1 cellular context compared by ENCODE assay signal in the genomic region with DNA sequence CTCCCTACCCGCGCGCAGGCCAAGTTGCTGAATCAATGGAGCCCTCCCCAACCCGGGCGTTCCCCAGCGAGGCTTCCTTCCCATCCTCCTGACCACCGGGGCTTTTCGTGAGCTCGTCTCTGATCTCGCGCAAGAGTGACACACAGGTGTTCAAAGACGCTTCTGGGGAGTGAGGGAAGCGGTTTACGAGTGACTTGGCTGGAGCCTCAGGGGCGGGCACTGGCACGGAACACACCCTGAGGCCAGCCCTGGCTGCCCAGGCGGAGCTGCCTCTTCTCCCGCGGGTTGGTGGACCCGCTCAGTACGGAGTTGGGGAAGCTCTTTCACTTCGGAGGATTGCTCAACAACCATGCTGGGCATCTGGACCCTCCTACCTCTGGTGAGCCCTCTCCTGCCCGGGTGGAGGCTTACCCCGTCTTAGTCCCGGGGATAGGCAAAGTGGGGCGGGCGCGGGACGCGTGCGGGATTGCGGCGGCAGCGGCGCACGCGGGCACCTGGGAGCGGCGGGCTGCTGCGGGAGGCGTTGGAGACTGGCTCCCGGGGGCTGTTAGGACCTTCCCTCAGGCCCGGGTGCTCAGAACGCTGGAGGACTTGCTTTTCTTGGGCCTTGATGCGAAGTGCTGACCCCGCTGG.
A peak's percentile ranks its signal among the peaks of the same experiment; 100 is the strongest.
TF ChIP-seq lines count a peak whose summit lies in the region.

A gene (plus strand): TSS at position 271 of the 633 bp plus-strand sequence. CDS start 79 bp downstream, at position 350.

TF ChIP-seq in HepG2, 621 proteins besides CTCF, POLR2A, EP300 and RAD21 (continued from another document and continues in another):
- TF ChIP-seq, protein P1, sequence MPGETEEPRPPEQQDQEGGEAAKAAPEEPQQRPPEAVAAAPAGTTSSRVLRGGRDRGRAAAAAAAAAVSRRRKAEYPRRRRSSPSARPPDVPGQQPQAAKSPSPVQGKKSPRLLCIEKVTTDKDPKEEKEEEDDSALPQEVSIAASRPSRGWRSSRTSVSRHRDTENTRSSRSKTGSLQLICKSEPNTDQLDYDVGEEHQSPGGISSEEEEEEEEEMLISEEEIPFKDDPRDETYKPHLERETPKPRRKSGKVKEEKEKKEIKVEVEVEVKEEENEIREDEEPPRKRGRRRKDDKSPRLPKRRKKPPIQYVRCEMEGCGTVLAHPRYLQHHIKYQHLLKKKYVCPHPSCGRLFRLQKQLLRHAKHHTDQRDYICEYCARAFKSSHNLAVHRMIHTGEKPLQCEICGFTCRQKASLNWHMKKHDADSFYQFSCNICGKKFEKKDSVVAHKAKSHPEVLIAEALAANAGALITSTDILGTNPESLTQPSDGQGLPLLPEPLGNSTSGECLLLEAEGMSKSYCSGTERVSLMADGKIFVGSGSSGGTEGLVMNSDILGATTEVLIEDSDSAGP (CRISPR knock-in tag; IDR thresholded peaks at IDR 0.05; ENCODE audit: borderline replicate concordance): peak; percentile 84
- TF ChIP-seq, protein P2, sequence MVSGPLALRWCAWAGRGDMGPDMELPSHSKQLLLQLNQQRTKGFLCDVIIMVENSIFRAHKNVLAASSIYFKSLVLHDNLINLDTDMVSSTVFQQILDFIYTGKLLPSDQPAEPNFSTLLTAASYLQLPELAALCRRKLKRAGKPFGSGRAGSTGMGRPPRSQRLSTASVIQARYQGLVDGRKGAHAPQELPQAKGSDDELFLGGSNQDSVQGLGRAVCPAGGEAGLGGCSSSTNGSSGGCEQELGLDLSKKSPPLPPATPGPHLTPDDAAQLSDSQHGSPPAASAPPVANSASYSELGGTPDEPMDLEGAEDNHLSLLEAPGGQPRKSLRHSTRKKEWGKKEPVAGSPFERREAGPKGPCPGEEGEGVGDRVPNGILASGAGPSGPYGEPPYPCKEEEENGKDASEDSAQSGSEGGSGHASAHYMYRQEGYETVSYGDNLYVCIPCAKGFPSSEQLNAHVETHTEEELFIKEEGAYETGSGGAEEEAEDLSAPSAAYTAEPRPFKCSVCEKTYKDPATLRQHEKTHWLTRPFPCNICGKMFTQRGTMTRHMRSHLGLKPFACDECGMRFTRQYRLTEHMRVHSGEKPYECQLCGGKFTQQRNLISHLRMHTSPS (CRISPR knock-in tag; IDR thresholded peaks at IDR 0.05; ENCODE audit: low read depth): peak; percentile 72
- TF ChIP-seq, protein P3, sequence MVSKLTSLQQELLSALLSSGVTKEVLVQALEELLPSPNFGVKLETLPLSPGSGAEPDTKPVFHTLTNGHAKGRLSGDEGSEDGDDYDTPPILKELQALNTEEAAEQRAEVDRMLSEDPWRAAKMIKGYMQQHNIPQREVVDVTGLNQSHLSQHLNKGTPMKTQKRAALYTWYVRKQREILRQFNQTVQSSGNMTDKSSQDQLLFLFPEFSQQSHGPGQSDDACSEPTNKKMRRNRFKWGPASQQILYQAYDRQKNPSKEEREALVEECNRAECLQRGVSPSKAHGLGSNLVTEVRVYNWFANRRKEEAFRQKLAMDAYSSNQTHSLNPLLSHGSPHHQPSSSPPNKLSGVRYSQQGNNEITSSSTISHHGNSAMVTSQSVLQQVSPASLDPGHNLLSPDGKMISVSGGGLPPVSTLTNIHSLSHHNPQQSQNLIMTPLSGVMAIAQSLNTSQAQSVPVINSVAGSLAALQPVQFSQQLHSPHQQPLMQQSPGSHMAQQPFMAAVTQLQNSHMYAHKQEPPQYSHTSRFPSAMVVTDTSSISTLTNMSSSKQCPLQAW (CRISPR knock-in tag; IDR thresholded peaks at IDR 0.05): no peak
- TF ChIP-seq ZNF33B (CRISPR knock-in tag; IDR thresholded peaks at IDR 0.05) (peak; percentile 18; the same call in 1 of the 2 replicates), BRCA1 (CRISPR knock-in tag; IDR thresholded peaks at IDR 0.05) (no peak), SNAPC2 (CRISPR knock-in tag; IDR thresholded peaks at IDR 0.05) (no peak), ZNF652 (CRISPR knock-in tag; IDR thresholded peaks at IDR 0.05; ENCODE audit: borderline replicate concordance, low read depth) (no peak), ZFY (CRISPR knock-in tag; IDR thresholded peaks at IDR 0.05) (peak; percentile 46; the same call in 1 of the 2 replicates), HNRNPLL (IDR thresholded peaks at IDR 0.05; ENCODE audit: low read depth, low read length, poor library complexity, severe bottlenecking) (peak; percentile 68), ZNF441 (CRISPR knock-in tag; IDR thresholded peaks at IDR 0.05; ENCODE audit: borderline replicate concordance) (peak; percentile 60; the same call in 1 of the 2 replicates), FOXK2 (IDR thresholded peaks at IDR 0.05) (no peak), TBX2 (CRISPR knock-in tag; IDR thresholded peaks at IDR 0.05; ENCODE audit: borderline replicate concordance) (peak; percentile 10; the same call in 1 of the 2 replicates), DNMT3B (CRISPR knock-in tag; conservative IDR thresholded peaks at IDR 0.05) (no peak), SOX5 (CRISPR knock-in tag; IDR thresholded peaks at IDR 0.05; ENCODE audit: borderline replicate concordance) (no peak), NFYB (CRISPR knock-in tag; IDR thresholded peaks at IDR 0.05) (0 out of 2 replicates have a peak, but pooled peaks have one; percentile 9), ZNF432 (CRISPR knock-in tag; IDR thresholded peaks at IDR 0.05; ENCODE audit: borderline replicate concordance) (no peak), EEA1 (CRISPR knock-in tag; IDR thresholded peaks at IDR 0.05; ENCODE audit: borderline replicate concordance) (0 out of 2 replicates have a peak, but pooled peaks have one; percentile 64), ZNF614 (CRISPR knock-in tag; IDR thresholded peaks at IDR 0.05; ENCODE audit: borderline replicate concordance) (no peak), ZNF567 (CRISPR knock-in tag; IDR thresholded peaks at IDR 0.05; ENCODE audit: borderline replicate concordance) (0 out of 2 replicates have a peak, but pooled peaks have one; percentile 16), CHD2 (IDR thresholded peaks at IDR 0.05; ENCODE audit: low read depth, low read length) (no peak), ZNF251 (CRISPR knock-in tag; IDR thresholded peaks at IDR 0.05) (no peak), YY1 (IDR thresholded peaks at IDR 0.05; ENCODE audit: insufficient read depth, insufficient replicate concordance, low read depth, low read length) (no peak), SAP130 (CRISPR knock-in tag; IDR thresholded peaks at IDR 0.05; ENCODE audit: low read depth) (peak; percentile 41; the same call in 1 of the 2 replicates), TOE1 (CRISPR knock-in tag; IDR thresholded peaks at IDR 0.05) (no peak), ZNF382 (CRISPR knock-in tag; IDR thresholded peaks at IDR 0.05; ENCODE audit: borderline replicate concordance) (no peak), HNF4G (IDR thresholded peaks at IDR 0.05; ENCODE audit: borderline replicate concordance, low read depth, low read length) (no peak), HNF4G (CRISPR knock-in tag; IDR thresholded peaks at IDR 0.05; ENCODE audit: borderline replicate concordance, low read depth) (no peak; the same call in 1 of the 2 replicates), FOXC1 (CRISPR knock-in tag; IDR thresholded peaks at IDR 0.05; ENCODE audit: borderline replicate concordance) (0 out of 2 replicates have a peak, but pooled peaks have one; percentile 53), ISL2 (CRISPR knock-in tag; IDR thresholded peaks at IDR 0.05) (no peak), NONO (IDR thresholded peaks at IDR 0.05) (no peak), NONO (CRISPR knock-in tag; conservative IDR thresholded peaks at IDR 0.05) (0 out of 2 replicates have a peak, but pooled peaks have one; percentile 33), ASH2L (IDR thresholded peaks at IDR 0.05; ENCODE audit: insufficient read length, low read depth, low read length) (peak; percentile 56), ZNF543 (CRISPR knock-in tag; IDR thresholded peaks at IDR 0.05) (0 out of 2 replicates have a peak, but pooled peaks have one; percentile 24), SRF (IDR thresholded peaks at IDR 0.05; ENCODE audit: low read depth, low read length) (no peak)
- TF ChIP-seq, protein P4, sequence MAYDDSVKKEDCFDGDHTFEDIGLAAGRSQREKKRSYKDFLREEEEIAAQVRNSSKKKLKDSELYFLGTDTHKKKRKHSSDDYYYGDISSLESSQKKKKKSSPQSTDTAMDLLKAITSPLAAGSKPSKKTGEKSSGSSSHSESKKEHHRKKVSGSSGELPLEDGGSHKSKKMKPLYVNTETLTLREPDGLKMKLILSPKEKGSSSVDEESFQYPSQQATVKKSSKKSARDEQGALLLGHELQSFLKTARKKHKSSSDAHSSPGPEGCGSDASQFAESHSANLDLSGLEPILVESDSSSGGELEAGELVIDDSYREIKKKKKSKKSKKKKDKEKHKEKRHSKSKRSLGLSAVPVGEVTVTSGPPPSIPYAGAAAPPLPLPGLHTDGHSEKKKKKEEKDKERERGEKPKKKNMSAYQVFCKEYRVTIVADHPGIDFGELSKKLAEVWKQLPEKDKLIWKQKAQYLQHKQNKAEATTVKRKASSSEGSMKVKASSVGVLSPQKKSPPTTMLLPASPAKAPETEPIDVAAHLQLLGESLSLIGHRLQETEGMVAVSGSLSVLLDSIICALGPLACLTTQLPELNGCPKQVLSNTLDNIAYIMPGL (CRISPR knock-in tag; IDR thresholded peaks at IDR 0.05; ENCODE audit: borderline replicate concordance in 1 of 2, low read depth in 1 of 2): peak; percentile 16 to 85; a peak in 3 of 4 replicates
- TF ChIP-seq, protein P5, sequence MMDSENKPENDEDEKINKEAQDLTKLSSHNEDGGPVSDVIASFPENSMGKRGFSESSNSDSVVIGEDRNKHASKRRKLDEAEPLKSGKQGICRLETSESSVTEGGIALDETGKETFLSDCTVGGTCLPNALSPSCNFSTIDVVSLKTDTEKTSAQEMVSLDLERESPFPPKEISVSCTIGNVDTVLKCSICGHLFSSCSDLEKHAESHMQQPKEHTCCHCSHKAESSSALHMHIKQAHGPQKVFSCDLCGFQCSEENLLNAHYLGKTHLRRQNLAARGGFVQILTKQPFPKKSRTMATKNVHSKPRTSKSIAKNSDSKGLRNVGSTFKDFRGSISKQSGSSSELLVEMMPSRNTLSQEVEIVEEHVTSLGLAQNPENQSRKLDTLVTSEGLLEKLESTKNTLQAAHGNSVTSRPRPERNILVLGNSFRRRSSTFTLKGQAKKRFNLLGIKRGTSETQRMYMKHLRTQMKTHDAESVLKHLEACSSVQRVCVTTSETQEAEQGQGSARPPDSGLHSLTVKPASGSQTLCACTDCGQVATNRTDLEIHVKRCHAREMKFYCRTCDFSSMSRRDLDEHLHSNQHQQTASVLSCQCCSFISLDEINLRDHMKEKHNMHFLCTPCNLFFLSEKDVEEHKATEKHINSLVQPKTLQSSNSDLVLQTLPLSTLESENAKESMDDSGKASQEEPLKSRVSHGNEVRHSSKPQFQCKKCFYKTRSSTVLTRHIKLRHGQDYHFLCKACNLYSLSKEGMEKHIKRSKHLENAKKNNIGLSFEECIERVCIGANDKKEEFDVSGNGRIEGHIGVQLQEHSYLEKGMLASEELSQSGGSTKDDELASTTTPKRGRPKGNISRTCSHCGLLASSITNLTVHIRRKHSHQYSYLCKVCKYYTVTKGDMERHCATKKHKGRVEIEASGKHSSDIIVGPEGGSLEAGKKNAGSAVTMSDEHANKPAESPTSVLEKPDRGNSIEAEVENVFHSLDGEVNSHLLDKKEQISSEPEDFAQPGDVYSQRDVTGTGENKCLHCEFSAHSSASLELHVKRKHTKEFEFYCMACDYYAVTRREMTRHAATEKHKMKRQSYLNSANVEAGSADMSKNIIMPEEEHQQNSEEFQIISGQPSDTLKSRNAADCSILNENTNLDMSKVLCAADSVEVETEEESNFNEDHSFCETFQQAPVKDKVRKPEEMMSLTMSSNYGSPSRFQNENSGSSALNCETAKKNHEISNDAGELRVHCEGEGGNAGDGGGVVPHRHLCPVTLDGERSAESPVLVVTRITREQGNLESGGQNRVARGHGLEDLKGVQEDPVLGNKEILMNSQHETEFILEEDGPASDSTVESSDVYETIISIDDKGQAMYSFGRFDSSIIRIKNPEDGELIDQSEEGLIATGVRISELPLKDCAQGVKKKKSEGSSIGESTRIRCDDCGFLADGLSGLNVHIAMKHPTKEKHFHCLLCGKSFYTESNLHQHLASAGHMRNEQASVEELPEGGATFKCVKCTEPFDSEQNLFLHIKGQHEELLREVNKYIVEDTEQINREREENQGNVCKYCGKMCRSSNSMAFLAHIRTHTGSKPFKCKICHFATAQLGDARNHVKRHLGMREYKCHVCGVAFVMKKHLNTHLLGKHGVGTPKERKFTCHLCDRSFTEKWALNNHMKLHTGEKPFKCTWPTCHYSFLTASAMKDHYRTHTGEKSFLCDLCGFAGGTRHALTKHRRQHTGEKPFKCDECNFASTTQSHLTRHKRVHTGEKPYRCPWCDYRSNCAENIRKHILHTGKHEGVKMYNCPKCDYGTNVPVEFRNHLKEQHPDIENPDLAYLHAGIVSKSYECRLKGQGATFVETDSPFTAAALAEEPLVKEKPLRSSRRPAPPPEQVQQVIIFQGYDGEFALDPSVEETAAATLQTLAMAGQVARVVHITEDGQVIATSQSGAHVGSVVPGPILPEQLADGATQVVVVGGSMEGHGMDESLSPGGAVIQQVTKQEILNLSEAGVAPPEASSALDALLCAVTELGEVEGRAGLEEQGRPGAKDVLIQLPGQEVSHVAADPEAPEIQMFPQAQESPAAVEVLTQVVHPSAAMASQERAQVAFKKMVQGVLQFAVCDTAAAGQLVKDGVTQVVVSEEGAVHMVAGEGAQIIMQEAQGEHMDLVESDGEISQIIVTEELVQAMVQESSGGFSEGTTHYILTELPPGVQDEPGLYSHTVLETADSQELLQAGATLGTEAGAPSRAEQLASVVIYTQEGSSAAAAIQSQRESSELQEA (CRISPR knock-in tag; IDR thresholded peaks at IDR 0.05; ENCODE audit: not compliant biosample characterization): no peak
- TF ChIP-seq, protein P6, sequence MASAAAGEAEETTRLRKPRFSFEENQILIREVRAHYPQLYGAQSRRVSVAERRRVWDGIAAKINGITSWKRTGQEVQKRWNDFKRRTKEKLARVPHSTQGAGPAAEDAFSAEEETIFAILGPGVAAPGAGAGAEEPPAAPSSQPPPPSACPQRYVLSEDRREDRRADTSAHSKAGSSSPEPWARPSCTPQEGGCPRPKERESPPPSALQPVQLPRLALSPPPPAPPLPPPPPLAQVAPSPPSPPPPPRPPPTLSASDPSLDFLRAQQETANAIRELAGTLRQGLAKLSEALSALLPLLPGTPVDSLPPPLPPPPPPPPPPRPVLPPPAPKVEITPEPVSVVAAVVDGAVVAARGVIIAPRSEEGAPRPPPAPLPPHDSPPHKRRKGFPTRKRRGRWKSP (CRISPR knock-in tag; IDR thresholded peaks at IDR 0.05): peak; percentile 38; the same call in 1 of the 2 replicates
- TF ChIP-seq, protein P7, sequence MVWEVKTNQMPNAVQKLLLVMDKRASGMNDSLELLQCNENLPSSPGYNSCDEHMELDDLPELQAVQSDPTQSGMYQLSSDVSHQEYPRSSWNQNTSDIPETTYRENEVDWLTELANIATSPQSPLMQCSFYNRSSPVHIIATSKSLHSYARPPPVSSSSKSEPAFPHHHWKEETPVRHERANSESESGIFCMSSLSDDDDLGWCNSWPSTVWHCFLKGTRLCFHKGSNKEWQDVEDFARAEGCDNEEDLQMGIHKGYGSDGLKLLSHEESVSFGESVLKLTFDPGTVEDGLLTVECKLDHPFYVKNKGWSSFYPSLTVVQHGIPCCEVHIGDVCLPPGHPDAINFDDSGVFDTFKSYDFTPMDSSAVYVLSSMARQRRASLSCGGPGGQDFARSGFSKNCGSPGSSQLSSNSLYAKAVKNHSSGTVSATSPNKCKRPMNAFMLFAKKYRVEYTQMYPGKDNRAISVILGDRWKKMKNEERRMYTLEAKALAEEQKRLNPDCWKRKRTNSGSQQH (CRISPR knock-in tag; IDR thresholded peaks at IDR 0.05; ENCODE audit: low read depth): no peak
